Comparison of ENCODE assay signal across 17 cellular contexts in the genomic region with DNA sequence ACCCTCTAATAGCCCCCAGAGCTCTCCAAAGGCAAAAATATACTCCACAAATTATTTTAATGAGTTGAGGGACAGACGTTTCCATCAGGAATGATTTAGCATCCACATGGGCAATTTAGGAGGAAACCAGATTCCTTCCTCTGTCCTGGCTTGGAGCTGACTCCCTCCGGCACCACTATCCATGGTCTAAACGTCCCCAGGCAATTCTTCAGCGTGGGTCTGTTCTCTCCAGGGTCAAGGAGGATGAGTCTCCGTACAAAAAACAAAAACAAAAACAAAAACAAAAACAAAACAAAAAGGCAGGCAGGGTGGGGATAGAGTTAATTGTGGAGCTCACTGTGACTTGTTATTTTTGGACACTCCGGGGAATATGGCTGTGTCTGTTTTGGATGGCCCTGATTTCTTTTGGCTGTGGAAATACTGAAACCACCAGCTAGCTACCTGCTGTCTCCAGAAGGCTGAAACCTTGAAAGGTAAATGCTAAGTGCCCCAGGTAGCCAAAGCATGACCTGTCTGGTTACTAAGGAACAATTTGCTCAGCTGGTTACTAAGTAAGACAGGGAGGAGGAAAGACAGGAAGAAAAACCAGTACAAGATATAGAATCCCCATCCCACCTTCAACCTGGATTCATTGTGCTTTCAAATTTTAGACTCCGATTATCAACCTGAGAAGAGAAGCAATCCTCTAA.
DNase-seq lines count a peak whose midpoint lies in the region; TF ChIP-seq lines count a peak whose summit lies in the region.
"Had no signal": no experiment of that assay in that cellular context is flagged by ENCODE, and none has a peak within 500 bp of the region (broad histone marks: within the 10 kb centered on the region; RNA-seq: fewer than 3 reads in every experiment).

No MANE protein-coding gene starts in this region.

- H3K27ac ChIP-seq in trophoblast cell (ENCODE audit: low read depth, low read length) (peak overlapping the region; percentile 25), A673 (ENCODE audit: low read depth, low read length, poor library complexity, severe bottlenecking) (no peak overlapping the region), ovary (no peak overlapping the region)
- H3K27ac ChIP-seq: BLaER1 treated with 17β-estradiol and CSF1 and Interleukin-3, amounts not matched to agents 10 nM and 100 nM had no signal

- H3K27ac Mint-ChIP-seq in endothelial cell (ENCODE audit: unreplicated experiment), result peak overlapping the region; percentile 53

- intact Hi-C loops in A673 (cut with micrococcal nuclease; ENCODE audit: unreplicated experiment) (no loop called here), ovary (cut with DNase I) (no loop called here)

- CTCF ChIA-PET in A673 (lab: Charles Lee), result no interaction called here

- H4K8ac ChIP-seq in trophoblast cell (ENCODE audit: low read depth, low read length), result no peak overlapping the region

- TF ChIP-seq EP300 in ovary (IDR thresholded peaks at IDR 0.05), result no peak

- no peaks in the 10 kb centered on the region for H3K27me3 ChIP-seq in trophoblast cell (ENCODE audit: insufficient read depth, low read length)
- no peaks in the 10 kb centered on the region for H3K27me3 ChIP-seq in A673 (replicated peaks; ENCODE audit: insufficient read depth, low read depth, low read length, poor library complexity)
- no peaks in the 10 kb centered on the region for H3K27me3 ChIP-seq in ovary
- H3K27me3 ChIP-seq: BLaER1 treated with 17β-estradiol and CSF1 and Interleukin-3, amounts not matched to agents 10 nM and 100 nM had no signal

- no peak overlapping the region for H3K9ac ChIP-seq in trophoblast cell (ENCODE audit: low read length)
- H3K9ac ChIP-seq: BLaER1 treated with 17β-estradiol and CSF1 and Interleukin-3, amounts not matched to agents 10 nM and 100 nM had no signal

- H2BK120ac ChIP-seq in trophoblast cell (ENCODE audit: insufficient read depth, low read length, poor library complexity), result no peak overlapping the region

- H3K79me1 ChIP-seq in trophoblast cell (ENCODE audit: low read length), result no peaks in the 10 kb centered on the region

- H3K4me1 ChIP-seq in trophoblast cell (ENCODE audit: control insufficient read depth in 1 of 2, insufficient read depth in 2 of 2, low read length in 2 of 2), result no peaks in the 10 kb centered on the region
- no peaks in the 10 kb centered on the region for H3K4me1 ChIP-seq in A673 (ENCODE audit: insufficient read depth, low read length, poor library complexity, severe bottlenecking)
- H3K4me1 ChIP-seq in ovary (ENCODE audit: insufficient read depth), result no peaks in the 10 kb centered on the region
- H3K4me1 ChIP-seq: BLaER1 treated with 17β-estradiol and CSF1 and Interleukin-3, amounts not matched to agents 10 nM and 100 nM had no signal

- H3K4me2 ChIP-seq in trophoblast cell (ENCODE audit: low read length), result no peak overlapping the region
- H3K4me2 ChIP-seq: BLaER1 treated with 17β-estradiol and CSF1 and Interleukin-3, amounts not matched to agents 10 nM and 100 nM had no signal

- no peaks in the 10 kb centered on the region for H3K79me2 ChIP-seq in trophoblast cell (ENCODE audit: control insufficient read depth, insufficient read depth, low read length, poor library complexity)

- no peaks in the 10 kb centered on the region for H3K9me3 Mint-ChIP-seq in endothelial cell (ENCODE audit: unreplicated experiment)

- no peak overlapping the region for H2AFZ ChIP-seq in trophoblast cell (ENCODE audit: insufficient read depth, low read length, poor library complexity)

- H3K9me3 ChIP-seq in trophoblast cell (ENCODE audit: insufficient read depth, low read depth, low read length), result no peaks in the 10 kb centered on the region
- H3K9me3 ChIP-seq in A673 (ENCODE audit: low read depth, low read length, poor library complexity, severe bottlenecking), result peaks cover 7% of the 10 kb centered on the region
- H3K9me3 ChIP-seq in ovary, result no peaks in the 10 kb centered on the region

- no TSS peak for BruUV-seq in A673 (replicated peaks; lab: Mats Ljungman, UMichigan)

- H4K91ac ChIP-seq in trophoblast cell (ENCODE audit: low read depth, low read length), result no peak overlapping the region

- peaks cover 17% of the 10 kb centered on the region for H3K4me1 Mint-ChIP-seq in endothelial cell (ENCODE audit: unreplicated experiment)

- no peak overlapping the region for H2BK5ac ChIP-seq in trophoblast cell (ENCODE audit: low read depth, low read length, poor library complexity)

- no peak overlapping the region for H3K4me3 Mint-ChIP-seq in endothelial cell (ENCODE audit: unreplicated experiment)

- DNase-seq in NCI-H1105 treated with DMSO at 0.1 percent for 48 hours (lab: John Stamatoyannopoulos, UW), result peak; percentile 42
- no peak for DNase-seq in NCI-H1105 (lab: John Stamatoyannopoulos, UW)
- DNase-seq in NCI-H526 treated with DMSO at 0.1 percent for 48 hours (lab: John Stamatoyannopoulos, UW), result peak; percentile 63
- DNase-seq in endothelial cell (ENCODE audit: low spot score), result no peak
- no peak for DNase-seq in trophoblast cell
- no peak for DNase-seq in A673 (ENCODE audit: low spot score)
- no peak for DNase-seq in ovary
- DNase-seq in stimulated activated CD4-positive, alpha-beta T cell treated with anti-CD3 and anti-CD28 coated beads, Interleukin-1b, Interleukin-23, amount 100 ng/mL, for 48 hours, result no peak
- DNase-seq: 8988T, DMS 273 treated with DMSO at 0.1 percent for 48 hours, EL, HCEC 1CT, NCI-H1930, NCI-H345, NCI-H82, SHP77 treated with DMSO at 0.1 percent for 48 hours had no signal

- no peak overlapping the region for H2AK5ac ChIP-seq in trophoblast cell (ENCODE audit: low read length)

- H3K4ac ChIP-seq in trophoblast cell (ENCODE audit: low read depth, low read length), result no peak overlapping the region

- no peak overlapping the region for H3K18ac ChIP-seq in trophoblast cell (ENCODE audit: low read length)

- H4K12ac ChIP-seq in trophoblast cell (ENCODE audit: low read depth, low read length), result no peak overlapping the region

- POLR2A ChIA-PET in A673 (lab: Charles Lee; ENCODE audit: low non-redundant PET), result no interaction called here

- H3K4me3 ChIP-seq in trophoblast cell (ENCODE audit: low read depth, low read length) (no peak overlapping the region), A673 (ENCODE audit: low read depth, low read length, poor library complexity, severe bottlenecking) (no peak overlapping the region), ovary (no peak overlapping the region)
- H3K4me3 ChIP-seq: BLaER1 treated with 17β-estradiol and CSF1 and Interleukin-3, amounts not matched to agents 10 nM and 100 nM had no signal

- TF ChIP-seq CTCF in endothelial cell (IDR thresholded peaks at IDR 0.05; ENCODE audit: unreplicated experiment) (no peak), A673 (conservative IDR thresholded peaks at IDR 0.05; ENCODE audit: low read depth, low read length) (no peak), ovary (IDR thresholded peaks at IDR 0.05) (no peak)

- no peaks in the 10 kb centered on the region for H3K36me3 ChIP-seq in trophoblast cell (ENCODE audit: control insufficient read depth in 1 of 2, insufficient read depth in 2 of 2, low read length in 2 of 2)
- H3K36me3 ChIP-seq in A673 (ENCODE audit: insufficient read depth, low read length, poor library complexity, severe bottlenecking), result no peaks in the 10 kb centered on the region
- no peaks in the 10 kb centered on the region for H3K36me3 ChIP-seq in ovary
- H3K36me3 ChIP-seq: BLaER1 treated with 17β-estradiol and CSF1 and Interleukin-3, amounts not matched to agents 10 nM and 100 nM had no signal

- no peaks in the 10 kb centered on the region for H3K36me3 Mint-ChIP-seq in endothelial cell (ENCODE audit: low read depth, unreplicated experiment)

- H2BK12ac ChIP-seq in trophoblast cell (ENCODE audit: low read length), result no peak overlapping the region

- H3K27me3 Mint-ChIP-seq in endothelial cell (ENCODE audit: unreplicated experiment), result no peaks in the 10 kb centered on the region

- H3K14ac ChIP-seq in trophoblast cell (ENCODE audit: low read length), result no peak overlapping the region

- no CpG with 5 or more reads among the region's 7 CpGs for whole genome bisulfite sequencing in trophoblast cell (ENCODE audit: extremely low coverage, insufficient coverage, insufficient read length)
- WGBS in ovary, 3 donors, result 18 to 22% (median 20%) methylated on average over 7 of the region's 7 CpGs

- TF ChIP-seq POLR2A in ovary (IDR thresholded peaks at IDR 0.05), result no peak

- H3K23ac ChIP-seq in trophoblast cell (ENCODE audit: low read length), result no peak overlapping the region

Comparison
In these comparisons a context has a peak if more than half of its experiments do, and no peak if none do; other contexts are left out.
1. DNase-seq: peak in NCI-H1105 treated with DMSO at 0.1 percent for 48 hours (single experiment) and NCI-H526 treated with DMSO at 0.1 percent for 48 hours (single experiment); none in NCI-H1105 (single experiment), endothelial cell (single experiment), trophoblast cell (0 of 2), A673 (single experiment), ovary (0 of 5) and stimulated activated CD4-positive, alpha-beta T cell treated with anti-CD3 and anti-CD28 coated beads, Interleukin-1b, Interleukin-23, amount 100 ng/mL, for 48 hours (single experiment).